ENCODE assay signal across 24 cellular contexts in genomic region chr17:21176996-21177395, GRCh38.
"Had no signal": no experiment of that assay in that cellular context is flagged by ENCODE, and none has a peak within 500 bp of the region (broad histone marks: within the 10 kb centered on the region; RNA-seq: fewer than 3 reads in every experiment).

No MANE protein-coding gene starts in this region.

- H2AFZ ChIP-seq: neural progenitor cell had no signal

- H3K4me2 ChIP-seq: neural progenitor cell had no signal

- H3K27me3 ChIP-seq: ascending aorta, colonic mucosa, heart right ventricle, neural progenitor cell, tibial artery, uterus had no signal

- H3K9me3 ChIP-seq: ascending aorta, colonic mucosa, heart right ventricle, mucosa of descending colon, prostate gland, tibial artery, uterus had no signal

- H3K4me3 ChIP-seq: ascending aorta, colonic mucosa, heart right ventricle, mucosa of descending colon, neural progenitor cell, prostate gland, tibial artery, uterus had no signal

- H3K9me3 Mint-ChIP-seq: activated T-helper 2 cell treated with anti-CD3 and anti-CD28 coated beads, Interferon-gamma antibody, Interleukin-2, Interleukin-4, amounts not matched to agents 10 μg/mL and 5 μg/mL and 100 μg/mL, durations not matched to agents 14 hours and 24 hours and 36 hours; central memory CD8-positive, alpha-beta T cell; memory B cell; naive B cell; neural progenitor cell had no signal

- H3K4me1 ChIP-seq: colonic mucosa, neural progenitor cell, prostate gland, uterus had no signal

- DNase-seq: activated CD4-positive, alpha-beta T cell treated with anti-CD3 and anti-CD28 coated beads for 36 hours; activated CD4-positive, alpha-beta T cell treated with anti-CD3 and anti-CD28 coated beads, Interleukin-2, amount 50 U/mL, for 48 hours; activated CD8-positive, alpha-beta memory T cell treated with anti-CD3 and anti-CD28 coated beads, Interleukin-2, amount 10 ng/mL, durations not matched to agents 7 days and 5 days; activated naive CD4-positive, alpha-beta T cell treated with anti-CD3 and anti-CD28 coated beads, Interleukin-2, amount 50 U/mL, for 16 hours; activated T-cell treated with anti-CD3 and anti-CD28 coated beads, Interleukin-2, amount 50 U/mL, for 1 hour; colonic mucosa; heart right ventricle; kidney glomerular epithelial cell; left ventricle myocardium superior; mucosa of descending colon; naive B cell; right cardiac atrium; small intestine; stimulated activated CD4-positive, alpha-beta T cell treated with anti-CD3 and anti-CD28 coated beads, Interleukin-15, amount 100 ng/mL, for 24 hours; stimulated activated CD4-positive, alpha-beta T cell treated with anti-CD3 and anti-CD28 coated beads, Interleukin-4, amount 100 ng/mL, for 1 hour; T-helper 17 cell had no signal

- H3K27me3 Mint-ChIP-seq: activated CD4-positive, alpha-beta T cell treated with anti-CD3 and anti-CD28 coated beads for 36 hours; activated CD8-positive, alpha-beta memory T cell treated with anti-CD3 and anti-CD28 coated beads, Interleukin-2, amount 10 ng/mL, durations not matched to agents 7 days and 5 days; central memory CD8-positive, alpha-beta T cell; memory B cell; naive B cell; T-helper 17 cell had no signal

- ATAC-seq: activated CD4-positive, alpha-beta T cell treated with anti-CD3 and anti-CD28 coated beads for 36 hours; activated CD8-positive, alpha-beta memory T cell treated with anti-CD3 and anti-CD28 coated beads, Interleukin-2, amount 10 ng/mL, durations not matched to agents 7 days and 5 days; heart right ventricle; left ventricle myocardium superior; mucosa of descending colon; right cardiac atrium; T-helper 17 cell had no signal

- H3K27ac ChIP-seq: ascending aorta, colonic mucosa, heart right ventricle, neural progenitor cell, prostate gland, tibial artery, uterus had no signal

- H3K4me3 Mint-ChIP-seq: activated CD4-positive, alpha-beta T cell treated with anti-CD3 and anti-CD28 coated beads for 36 hours; activated CD8-positive, alpha-beta memory T cell treated with anti-CD3 and anti-CD28 coated beads, Interleukin-2, amount 10 ng/mL, durations not matched to agents 7 days and 5 days; central memory CD8-positive, alpha-beta T cell; memory B cell; naive B cell; neural progenitor cell; T-helper 17 cell had no signal

- H3K36me3 ChIP-seq: colonic mucosa, neural progenitor cell, prostate gland, uterus had no signal

- H3K27ac Mint-ChIP-seq: activated CD4-positive, alpha-beta T cell treated with anti-CD3 and anti-CD28 coated beads for 36 hours; activated CD8-positive, alpha-beta memory T cell treated with anti-CD3 and anti-CD28 coated beads, Interleukin-2, amount 10 ng/mL, durations not matched to agents 7 days and 5 days; activated T-helper 2 cell treated with anti-CD3 and anti-CD28 coated beads, Interferon-gamma antibody, Interleukin-2, Interleukin-4, amounts not matched to agents 10 μg/mL and 5 μg/mL and 100 μg/mL, durations not matched to agents 14 hours and 24 hours and 36 hours; memory B cell; naive B cell; neural progenitor cell; T-helper 17 cell had no signal

- H3K4me1 Mint-ChIP-seq: activated CD8-positive, alpha-beta memory T cell treated with anti-CD3 and anti-CD28 coated beads, Interleukin-2, amount 10 ng/mL, durations not matched to agents 7 days and 5 days; memory B cell; neural progenitor cell had no signal
